Comparison of ENCODE assay signal across 8 cellular contexts in genomic region chr7:48087349-48087748, GRCh38. TPM values are rescaled to one million over a fixed set of nuclear protein-coding genes. Genes with fewer than 3 reads are reported as not detected.
DNase-seq lines count a peak whose midpoint lies in the region; ATAC-seq, FAIRE-seq and TF ChIP-seq lines count a peak whose summit lies in the region.

No MANE protein-coding gene starts in this region.

- DNase-seq in HepG2 (ENCODE audit: low spot score) (no peak), astrocyte of the hippocampus (ENCODE audit: low read depth, low spot score) (peak; percentile 46), neural crest cell (ENCODE audit: low read depth, low spot score) (no peak), NCI-H146 (lab: John Stamatoyannopoulos, UW) (no peak), progenitor cell of endocrine pancreas (ENCODE audit: low spot score, unreplicated experiment) (no peak)
- no peak for DNase-seq in activated CD4-positive, CD25-positive, alpha-beta regulatory T cell (lab: John Stamatoyannopoulos, UW)

- H3K9me3 ChIP-seq in liver (ENCODE audit: control insufficient read depth in 4 of 4, low read length in 3 of 4) (no peaks in the 10 kb centered on the region), HepG2 (ENCODE audit: low read length) (no peaks in the 10 kb centered on the region)

- WGBS in liver = 80% methylated on average over 7 of the region's 7 CpGs
- WGBS in HepG2 (ENCODE audit: low lambda C conversion rate) = 82% methylated on average over 6 of the region's 7 CpGs

- POLR2A ChIA-PET in HepG2 (lab: Yijun Ruan, JAX) = interaction anchor here (3.4 kb wide), 1 partner anchor 53 kb away, joined by 34 read pairs; no protein-coding TSS in a partner anchor

- no peaks in the 10 kb centered on the region for H3K79me2 ChIP-seq in HepG2 (ENCODE audit: insufficient read depth, low read length)

- TF ChIP-seq POLR2A in HepG2 (IDR thresholded peaks at IDR 0.05; ENCODE audit: insufficient read depth in 1 of 2, low read depth in 2 of 2, low read length in 2 of 2) = no peak

- no peaks in the 10 kb centered on the region for H3K9me3 Mint-ChIP-seq in neural crest cell
- no peaks in the 10 kb centered on the region for H3K9me3 Mint-ChIP-seq in progenitor cell of endocrine pancreas (ENCODE audit: low read depth)

- H2AFZ ChIP-seq in HepG2 (ENCODE audit: low read length) = no peak overlapping the region

- H3K36me3 ChIP-seq in liver (ENCODE audit: control insufficient read depth in 4 of 4, insufficient read depth in 3 of 4, low read depth in 1 of 4, low read length in 3 of 4) (peaks cover 0 to 6% (median 0%) of the 10 kb centered on the region in 4 donors), HepG2 (replicated peaks in 1 of 2; ENCODE audit: control insufficient read depth in 1 of 2, insufficient read depth in 2 of 2, low read length in 2 of 2) (peaks cover 1 to 8% of the 10 kb centered on the region in 2 experiments; a peak in 1 of 5 replicates)

- H3K27me3 Mint-ChIP-seq in neural crest cell (ENCODE audit: low read depth) = no peaks in the 10 kb centered on the region
- H3K27me3 Mint-ChIP-seq in progenitor cell of endocrine pancreas = peaks cover 7% of the 10 kb centered on the region

- ATAC-seq in HepG2 (no peak), HG03469 (IDR thresholded peaks at IDR 0.05; ENCODE audit: unreplicated experiment) (peak; percentile 20)

- no peak overlapping the region for H3K27ac Mint-ChIP-seq in neural crest cell (ENCODE audit: unreplicated experiment)
- no peak overlapping the region for H3K27ac Mint-ChIP-seq in progenitor cell of endocrine pancreas

- H3K9ac ChIP-seq in liver (ENCODE audit: low read depth in 1 of 2, low read length in 2 of 2) (no peak overlapping the region), HepG2 (ENCODE audit: insufficient read depth, low read depth, low read length) (no peak overlapping the region)

- H3K4me2 ChIP-seq in HepG2 (ENCODE audit: low read depth, low read length) = no peak overlapping the region

- H3K27me3 ChIP-seq in liver (ENCODE audit: control insufficient read depth in 4 of 4, insufficient read depth in 4 of 4, low read length in 3 of 4) (no peaks in the 10 kb centered on the region), HepG2 (ENCODE audit: control insufficient read depth in 1 of 2, insufficient read depth in 2 of 2, low read length in 2 of 2) (no peaks in the 10 kb centered on the region)

- H3K27ac ChIP-seq in liver (ENCODE audit: low read depth in 1 of 2, low read length in 2 of 2) = peak overlapping the region; percentile 99
- no peak overlapping the region for H3K27ac ChIP-seq in HepG2 (ENCODE audit: extremely low read length, insufficient read depth, low read length)

- H3K4me1 Mint-ChIP-seq in neural crest cell = peaks cover 37% of the 10 kb centered on the region
- peaks cover 16% of the 10 kb centered on the region for H3K4me1 Mint-ChIP-seq in progenitor cell of endocrine pancreas (ENCODE audit: low read depth)

- TF ChIP-seq CTCF in liver (IDR thresholded peaks at IDR 0.05; ENCODE audit: low read depth, low read length, missing input control) = no peak
- TF ChIP-seq CTCF in HepG2 (CRISPR knock-in tag; IDR thresholded peaks at IDR 0.05) = no peak
- no peak for TF ChIP-seq CTCF in neural crest cell (conservative IDR thresholded peaks at IDR 0.05)
- no peak for TF ChIP-seq CTCF in progenitor cell of endocrine pancreas (IDR thresholded peaks at IDR 0.05; ENCODE audit: unreplicated experiment)

- H3K4me3 Mint-ChIP-seq in neural crest cell (peak overlapping the region; percentile 52), progenitor cell of endocrine pancreas (ENCODE audit: low read depth) (no peak overlapping the region)

- TF ChIP-seq EP300 in HepG2 (IDR thresholded peaks at IDR 0.05; ENCODE audit: low read depth in 2 of 2, low read length in 2 of 2) (no peak), HepG2 (CRISPR knock-in tag; IDR thresholded peaks at IDR 0.05; ENCODE audit: borderline replicate concordance) (no peak)

- H3K4me3 ChIP-seq in liver (ENCODE audit: low read depth in 1 of 3, low read length in 3 of 3) = no peak overlapping the region
- H3K4me3 ChIP-seq in HepG2 (replicated peaks in 1 of 3; ENCODE audit: insufficient read depth in 1 of 3, low read depth in 2 of 3, low read length in 3 of 3) = peak overlapping the region in 1 of 3 experiments; percentile 5; a peak in 1 of 6 replicates

- peaks cover 0 to 12% (median 7%) of the 10 kb centered on the region in 4 donors for H3K4me1 ChIP-seq in liver (ENCODE audit: control insufficient read depth in 4 of 4, insufficient read depth in 4 of 4, low read length in 3 of 4)
- H3K4me1 ChIP-seq in HepG2 (ENCODE audit: insufficient read depth, low read length) = peaks cover 53% of the 10 kb centered on the region

- H3K36me3 Mint-ChIP-seq in neural crest cell (ENCODE audit: low read depth) = no peaks in the 10 kb centered on the region
- peaks cover 3% of the 10 kb centered on the region for H3K36me3 Mint-ChIP-seq in progenitor cell of endocrine pancreas (ENCODE audit: insufficient read depth)

- H4K20me1 ChIP-seq in HepG2 (ENCODE audit: insufficient read depth, low read length) = no peaks in the 10 kb centered on the region

- in situ Hi-C loops in HepG2 (cut with HindIII; ENCODE audit: extremely low pct_ligation_motif_present, low pct_unique_long_range_greater_than_20kb) = no loop called here

- BruUV-seq in HepG2 (replicated peaks; lab: Mats Ljungman, UMichigan) = no TSS peak

- no peak for FAIRE-seq in HepG2 (lab: Jason Lieb, UNC)

- CTCF ChIA-PET in HepG2 (lab: Yijun Ruan, JAX; ENCODE audit: low intra/inter-chr PET ratio, low total read pairs) = no interaction called here

- TF ChIP-seq RAD21 in liver (IDR thresholded peaks at IDR 0.05) (no peak), HepG2 (CRISPR knock-in tag; IDR thresholded peaks at IDR 0.05) (no peak)

- intact Hi-C loops in HepG2 (cut with micrococcal nuclease; ENCODE audit: unreplicated experiment) = loop anchor here (5.0 kb wide), 1 partner anchor 50 kb away; the partner anchor contains the start of gene C7orf57

RNA-seq across cellular contexts. Expression of gene UPP1, which starts 1.7 kb away (rescaled TPM):
- 1 to 10 TPM; 3.1 to 8.2 TPM for total RNA-seq in liver
- 10 to 100 TPM; 10.1 to 18.8 TPM for polyA plus RNA-seq in liver
- total RNA-seq in HepG2 (2016; rRNA removed; fragmentation: Illumina TruSeq; extraction: Trizol) = 5.5 and 5.7 TPM in 2 replicates
- 4.4 and 7.3 TPM in 2 replicates for total RNA-seq in HepG2 (2016; cell fraction: cytosol; rRNA removed; fragmentation: Illumina TruSeq; extraction: Trizol; ENCODE audit: low read depth)
- 5.0 and 5.2 TPM in 2 replicates for total RNA-seq in HepG2 (2016; cell fraction: insoluble cytoplasmic fraction; rRNA removed; fragmentation: Illumina TruSeq; extraction: Trizol)
- 8.2 and 9.6 TPM in 2 replicates for total RNA-seq in HepG2 (2016; cell fraction: membrane; rRNA removed; fragmentation: Illumina TruSeq; extraction: Trizol)
- 4.1 and 4.4 TPM in 2 replicates for total RNA-seq in HepG2 (2016; cell fraction: nucleus; rRNA removed; fragmentation: Illumina TruSeq; extraction: Trizol)
- 9.8 and 12.4 TPM in 2 replicates for polyA plus RNA-seq in HepG2 (2011; rRNA removed)
- polyA plus RNA-seq in HepG2 (2011; cell fraction: cytosol; rRNA removed) = 9.5 and 11.8 TPM in 2 replicates
- polyA plus RNA-seq in HepG2 (2011; cell fraction: nucleus; rRNA removed) = 20.6 and 22.1 TPM in 2 replicates
- 5.4 and 9.0 TPM in 2 replicates for polyA plus RNA-seq in HepG2 (2012)
- 7.9 and 9.8 TPM in 2 replicates for polyA plus RNA-seq in HepG2 (2016; cell fraction: cytosol; fragmentation: Illumina TruSeq; extraction: Trizol; ENCODE audit: low read depth)
- polyA plus RNA-seq in HepG2 (2016; cell fraction: insoluble cytoplasmic fraction; fragmentation: Illumina TruSeq; extraction: Trizol; ENCODE audit: low read depth) = 7.1 and 8.0 TPM in 2 replicates
- 8.1 and 8.4 TPM in 2 replicates for polyA plus RNA-seq in HepG2 (2016; cell fraction: membrane; fragmentation: Illumina TruSeq; extraction: Trizol; ENCODE audit: low read depth)
- 8.7 and 10.6 TPM in 2 replicates for polyA plus RNA-seq in HepG2 (2016; cell fraction: nucleus; fragmentation: Illumina TruSeq; extraction: Trizol; ENCODE audit: insufficient read depth, low read depth)
- 7.2 and 13.8 TPM in 2 replicates for polyA minus RNA-seq in HepG2 (2011; rRNA and poly(A)+ RNA removed; ENCODE audit: low replicate concordance)
- 3.3 and 3.4 TPM in 2 replicates for polyA minus RNA-seq in HepG2 (2011; cell fraction: cytosol; rRNA and poly(A)+ RNA removed)
- 7.9 and 9.2 TPM in 2 replicates for polyA minus RNA-seq in HepG2 (2011; cell fraction: nucleus; rRNA and poly(A)+ RNA removed)
- 18.9 and 23.1 TPM in 2 replicates for total RNA-seq in neural crest cell
- total RNA-seq in progenitor cell of endocrine pancreas = 10.6 and 15.2 TPM in 2 replicates

RNA-seq across cellular contexts. Expression of gene C7orf57, which starts 52.0 kb away (rescaled TPM):
- total RNA-seq in liver (not detected), HepG2 (2016; rRNA removed; fragmentation: Illumina TruSeq; extraction: Trizol) (not detected in 2 replicates), neural crest cell (not detected in 2 replicates), progenitor cell of endocrine pancreas (not detected in 2 replicates)
- polyA plus RNA-seq in liver (not detected), HepG2 (2011; rRNA removed) (not detected in 2 replicates)
- total RNA-seq in HepG2 (2016; cell fraction: cytosol; rRNA removed; fragmentation: Illumina TruSeq; extraction: Trizol; ENCODE audit: low read depth) = not detected in 2 replicates
- total RNA-seq in HepG2 (2016; cell fraction: insoluble cytoplasmic fraction; rRNA removed; fragmentation: Illumina TruSeq; extraction: Trizol) = not detected in 2 replicates
- total RNA-seq in HepG2 (2016; cell fraction: membrane; rRNA removed; fragmentation: Illumina TruSeq; extraction: Trizol) = not detected in 2 replicates
- not detected in 2 replicates for total RNA-seq in HepG2 (2016; cell fraction: nucleus; rRNA removed; fragmentation: Illumina TruSeq; extraction: Trizol)
- polyA plus RNA-seq in HepG2 (2011; cell fraction: cytosol; rRNA removed) = not detected in 2 replicates
- polyA plus RNA-seq in HepG2 (2011; cell fraction: nucleus; rRNA removed) = not detected in 2 replicates
- polyA plus RNA-seq in HepG2 (2012) = not detected in 2 replicates
- polyA plus RNA-seq in HepG2 (2016; cell fraction: cytosol; fragmentation: Illumina TruSeq; extraction: Trizol; ENCODE audit: low read depth) = not detected in 2 replicates
- polyA plus RNA-seq in HepG2 (2016; cell fraction: insoluble cytoplasmic fraction; fragmentation: Illumina TruSeq; extraction: Trizol; ENCODE audit: low read depth) = not detected in 2 replicates
- not detected in 2 replicates for polyA plus RNA-seq in HepG2 (2016; cell fraction: membrane; fragmentation: Illumina TruSeq; extraction: Trizol; ENCODE audit: low read depth)
- not detected in 2 replicates for polyA plus RNA-seq in HepG2 (2016; cell fraction: nucleus; fragmentation: Illumina TruSeq; extraction: Trizol; ENCODE audit: insufficient read depth, low read depth)
- polyA minus RNA-seq in HepG2 (2011; rRNA and poly(A)+ RNA removed; ENCODE audit: low replicate concordance) = not detected in 2 replicates
- not detected in 2 replicates for polyA minus RNA-seq in HepG2 (2011; cell fraction: cytosol; rRNA and poly(A)+ RNA removed)
- not detected in 2 replicates for polyA minus RNA-seq in HepG2 (2011; cell fraction: nucleus; rRNA and poly(A)+ RNA removed)

RNA-seq across cellular contexts. Expression of gene SUN3, which starts 58.4 kb away (rescaled TPM):
- total RNA-seq in liver (not detected), HepG2 (2016; rRNA removed; fragmentation: Illumina TruSeq; extraction: Trizol) (not detected in 2 replicates), neural crest cell (not detected in 2 replicates), progenitor cell of endocrine pancreas (not detected in 2 replicates)
- polyA plus RNA-seq in liver (not detected), HepG2 (2011; rRNA removed) (not detected in 2 replicates)
- not detected in 2 replicates for total RNA-seq in HepG2 (2016; cell fraction: cytosol; rRNA removed; fragmentation: Illumina TruSeq; extraction: Trizol; ENCODE audit: low read depth)
- not detected in 2 replicates for total RNA-seq in HepG2 (2016; cell fraction: insoluble cytoplasmic fraction; rRNA removed; fragmentation: Illumina TruSeq; extraction: Trizol)
- total RNA-seq in HepG2 (2016; cell fraction: membrane; rRNA removed; fragmentation: Illumina TruSeq; extraction: Trizol) = not detected in 2 replicates
- not detected in 2 replicates for total RNA-seq in HepG2 (2016; cell fraction: nucleus; rRNA removed; fragmentation: Illumina TruSeq; extraction: Trizol)
- not detected in 2 replicates for polyA plus RNA-seq in HepG2 (2011; cell fraction: cytosol; rRNA removed)
- not detected in 2 replicates for polyA plus RNA-seq in HepG2 (2011; cell fraction: nucleus; rRNA removed)
- polyA plus RNA-seq in HepG2 (2012) = not detected in 2 replicates
- polyA plus RNA-seq in HepG2 (2016; cell fraction: cytosol; fragmentation: Illumina TruSeq; extraction: Trizol; ENCODE audit: low read depth) = not detected in 2 replicates
- not detected in 2 replicates for polyA plus RNA-seq in HepG2 (2016; cell fraction: insoluble cytoplasmic fraction; fragmentation: Illumina TruSeq; extraction: Trizol; ENCODE audit: low read depth)
- polyA plus RNA-seq in HepG2 (2016; cell fraction: membrane; fragmentation: Illumina TruSeq; extraction: Trizol; ENCODE audit: low read depth) = not detected in 2 replicates
- not detected in 2 replicates for polyA plus RNA-seq in HepG2 (2016; cell fraction: nucleus; fragmentation: Illumina TruSeq; extraction: Trizol; ENCODE audit: insufficient read depth, low read depth)
- not detected in 2 replicates for polyA minus RNA-seq in HepG2 (2011; rRNA and poly(A)+ RNA removed; ENCODE audit: low replicate concordance)
- polyA minus RNA-seq in HepG2 (2011; cell fraction: cytosol; rRNA and poly(A)+ RNA removed) = not detected in 2 replicates
- polyA minus RNA-seq in HepG2 (2011; cell fraction: nucleus; rRNA and poly(A)+ RNA removed) = not detected in 2 replicates
